In the genomic region with DNA sequence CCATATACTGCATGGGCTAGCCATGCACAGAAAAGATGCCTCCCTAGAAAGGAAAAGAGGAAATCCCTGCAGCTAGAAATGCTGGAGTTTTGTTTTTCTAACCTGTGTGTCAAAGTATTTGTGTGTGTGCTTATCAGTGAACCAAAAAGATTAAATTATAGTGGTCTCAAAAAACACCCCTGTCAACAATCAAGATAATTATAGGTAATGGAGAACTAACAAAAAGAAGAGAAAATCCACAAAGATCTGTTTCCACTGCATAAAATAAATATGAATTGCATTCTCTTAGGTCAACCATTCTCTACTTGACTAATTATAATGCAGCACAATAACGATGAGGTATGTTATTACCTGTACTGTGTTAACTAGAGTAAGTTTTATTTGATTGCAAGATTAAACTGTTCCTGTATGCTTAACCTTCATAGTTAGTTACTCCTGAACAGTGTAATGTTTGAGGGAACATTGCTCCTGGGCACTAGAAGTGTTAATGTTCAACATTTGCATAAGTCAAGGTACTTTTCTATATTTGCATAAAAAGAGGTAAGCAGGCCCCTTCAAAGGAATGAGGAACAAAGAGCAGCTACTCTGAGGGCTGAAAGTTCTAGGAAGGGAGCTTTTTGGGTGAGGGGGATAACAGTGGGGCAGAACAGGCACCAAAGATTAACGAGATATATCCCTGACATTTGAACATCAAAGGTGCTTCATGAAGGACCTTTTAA, we compare ENCODE assay signal across 1 cellular context.
A peak's percentile ranks its signal among the peaks of the same experiment; 100 is the strongest.
TF ChIP-seq lines count a peak whose summit lies in the region.

No MANE protein-coding gene starts in this region.

TF ChIP-seq in HEK293, 187 proteins besides CTCF, POLR2A, EP300 and RAD21 (continued from another document):
- TF ChIP-seq, protein P1, sequence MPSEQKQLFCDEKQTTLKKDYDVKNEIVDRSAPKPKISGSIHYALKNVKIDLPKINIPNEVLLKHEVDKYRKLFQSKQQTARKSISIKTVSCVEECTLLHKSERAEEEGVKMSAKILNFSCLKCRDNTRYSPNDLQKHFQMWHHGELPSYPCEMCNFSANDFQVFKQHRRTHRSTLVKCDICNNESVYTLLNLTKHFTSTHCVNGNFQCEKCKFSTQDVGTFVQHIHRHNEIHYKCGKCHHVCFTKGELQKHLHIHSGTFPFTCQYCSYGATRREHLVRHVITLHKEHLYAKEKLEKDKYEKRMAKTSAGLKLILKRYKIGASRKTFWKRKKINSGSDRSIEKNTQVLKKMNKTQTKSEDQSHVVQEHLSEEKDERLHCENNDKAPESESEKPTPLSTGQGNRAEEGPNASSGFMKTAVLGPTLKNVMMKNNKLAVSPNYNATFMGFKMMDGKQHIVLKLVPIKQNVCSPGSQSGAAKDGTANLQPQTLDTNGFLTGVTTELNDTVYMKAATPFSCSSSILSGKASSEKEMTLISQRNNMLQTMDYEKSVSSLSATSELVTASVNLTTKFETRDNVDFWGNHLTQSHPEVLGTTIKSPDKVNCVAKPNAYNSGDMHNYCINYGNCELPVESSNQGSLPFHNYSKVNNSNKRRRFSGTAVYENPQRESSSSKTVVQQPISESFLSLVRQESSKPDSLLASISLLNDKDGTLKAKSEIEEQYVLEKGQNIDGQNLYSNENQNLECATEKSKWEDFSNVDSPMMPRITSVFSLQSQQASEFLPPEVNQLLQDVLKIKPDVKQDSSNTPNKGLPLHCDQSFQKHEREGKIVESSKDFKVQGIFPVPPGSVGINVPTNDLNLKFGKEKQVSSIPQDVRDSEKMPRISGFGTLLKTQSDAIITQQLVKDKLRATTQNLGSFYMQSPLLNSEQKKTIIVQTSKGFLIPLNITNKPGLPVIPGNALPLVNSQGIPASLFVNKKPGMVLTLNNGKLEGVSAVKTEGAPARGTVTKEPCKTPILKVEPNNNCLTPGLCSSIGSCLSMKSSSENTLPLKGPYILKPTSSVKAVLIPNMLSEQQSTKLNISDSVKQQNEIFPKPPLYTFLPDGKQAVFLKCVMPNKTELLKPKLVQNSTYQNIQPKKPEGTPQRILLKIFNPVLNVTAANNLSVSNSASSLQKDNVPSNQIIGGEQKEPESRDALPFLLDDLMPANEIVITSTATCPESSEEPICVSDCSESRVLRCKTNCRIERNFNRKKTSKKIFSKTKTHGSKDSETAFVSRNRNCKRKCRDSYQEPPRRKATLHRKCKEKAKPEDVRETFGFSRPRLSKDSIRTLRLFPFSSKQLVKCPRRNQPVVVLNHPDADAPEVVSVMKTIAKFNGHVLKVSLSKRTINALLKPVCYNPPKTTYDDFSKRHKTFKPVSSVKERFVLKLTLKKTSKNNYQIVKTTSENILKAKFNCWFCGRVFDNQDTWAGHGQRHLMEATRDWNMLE (tag by site-specific recombination; conservative IDR thresholded peaks at IDR 0.05; ENCODE audit: low read depth) = no peak
- no peak for TF ChIP-seq ZNF76 (tag by site-specific recombination; IDR thresholded peaks at IDR 0.05; ENCODE audit: borderline replicate concordance, low read depth)
- TF ChIP-seq ZNF2 (tag by site-specific recombination; IDR thresholded peaks at IDR 0.05) = no peak
- TF ChIP-seq, protein P2, sequence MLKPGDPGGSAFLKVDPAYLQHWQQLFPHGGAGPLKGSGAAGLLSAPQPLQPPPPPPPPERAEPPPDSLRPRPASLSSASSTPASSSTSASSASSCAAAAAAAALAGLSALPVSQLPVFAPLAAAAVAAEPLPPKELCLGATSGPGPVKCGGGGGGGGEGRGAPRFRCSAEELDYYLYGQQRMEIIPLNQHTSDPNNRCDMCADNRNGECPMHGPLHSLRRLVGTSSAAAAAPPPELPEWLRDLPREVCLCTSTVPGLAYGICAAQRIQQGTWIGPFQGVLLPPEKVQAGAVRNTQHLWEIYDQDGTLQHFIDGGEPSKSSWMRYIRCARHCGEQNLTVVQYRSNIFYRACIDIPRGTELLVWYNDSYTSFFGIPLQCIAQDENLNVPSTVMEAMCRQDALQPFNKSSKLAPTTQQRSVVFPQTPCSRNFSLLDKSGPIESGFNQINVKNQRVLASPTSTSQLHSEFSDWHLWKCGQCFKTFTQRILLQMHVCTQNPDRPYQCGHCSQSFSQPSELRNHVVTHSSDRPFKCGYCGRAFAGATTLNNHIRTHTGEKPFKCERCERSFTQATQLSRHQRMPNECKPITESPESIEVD (tag by site-specific recombination; IDR thresholded peaks at IDR 0.05) = peak; percentile 45; the same call in 1 of the 2 replicates
- no peak for TF ChIP-seq ZNF704 (tag by site-specific recombination; IDR thresholded peaks at IDR 0.05)
- peak; percentile 98 for TF ChIP-seq SP7 (tag by site-specific recombination; IDR thresholded peaks at IDR 0.05)
- TF ChIP-seq KLF9 (tag by site-specific recombination; IDR thresholded peaks at IDR 0.05; ENCODE audit: low read depth) = no peak
- no peak for TF ChIP-seq GLI4 (tag by site-specific recombination; IDR thresholded peaks at IDR 0.05)
- TF ChIP-seq ZNF366 (tag by site-specific recombination; conservative IDR thresholded peaks at IDR 0.05) = no peak
- TF ChIP-seq ZNF585B (tag by site-specific recombination; IDR thresholded peaks at IDR 0.05) = no peak
- TF ChIP-seq, protein P3, sequence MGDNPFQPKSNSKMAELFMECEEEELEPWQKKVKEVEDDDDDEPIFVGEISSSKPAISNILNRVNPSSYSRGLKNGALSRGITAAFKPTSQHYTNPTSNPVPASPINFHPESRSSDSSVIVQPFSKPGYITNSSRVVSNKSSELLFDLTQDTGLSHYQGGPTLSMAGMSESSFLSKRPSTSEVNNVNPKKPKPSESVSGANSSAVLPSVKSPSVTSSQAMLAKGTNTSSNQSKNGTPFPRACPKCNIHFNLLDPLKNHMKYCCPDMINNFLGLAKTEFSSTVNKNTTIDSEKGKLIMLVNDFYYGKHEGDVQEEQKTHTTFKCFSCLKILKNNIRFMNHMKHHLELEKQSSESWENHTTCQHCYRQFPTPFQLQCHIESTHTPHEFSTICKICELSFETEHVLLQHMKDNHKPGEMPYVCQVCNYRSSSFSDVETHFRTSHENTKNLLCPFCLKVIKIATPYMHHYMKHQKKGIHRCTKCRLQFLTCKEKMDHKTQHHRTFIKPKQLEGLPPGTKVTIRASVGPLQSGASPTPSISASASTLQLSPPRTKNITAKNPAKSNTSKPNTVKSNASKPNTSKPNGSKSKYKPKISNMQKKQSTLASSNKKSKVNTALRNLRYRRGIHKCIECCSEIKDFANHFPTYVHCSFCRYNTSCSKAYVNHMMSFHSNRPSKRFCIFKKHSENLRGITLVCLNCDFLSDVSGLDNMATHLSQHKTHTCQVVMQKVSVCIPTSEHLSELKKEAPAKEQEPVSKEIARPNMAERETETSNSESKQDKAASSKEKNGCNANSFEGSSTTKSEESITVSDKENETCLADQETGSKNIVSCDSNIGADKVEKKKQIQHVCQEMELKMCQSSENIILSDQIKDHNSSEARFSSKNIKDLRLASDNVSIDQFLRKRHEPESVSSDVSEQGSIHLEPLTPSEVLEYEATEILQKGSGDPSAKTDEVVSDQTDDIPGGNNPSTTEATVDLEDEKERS (tag by site-specific recombination; IDR thresholded peaks at IDR 0.05) = no peak
- TF ChIP-seq SP2 (tag by site-specific recombination; IDR thresholded peaks at IDR 0.05) = no peak
